Comparison of ENCODE assay signal across 10 cellular contexts in the genomic region with DNA sequence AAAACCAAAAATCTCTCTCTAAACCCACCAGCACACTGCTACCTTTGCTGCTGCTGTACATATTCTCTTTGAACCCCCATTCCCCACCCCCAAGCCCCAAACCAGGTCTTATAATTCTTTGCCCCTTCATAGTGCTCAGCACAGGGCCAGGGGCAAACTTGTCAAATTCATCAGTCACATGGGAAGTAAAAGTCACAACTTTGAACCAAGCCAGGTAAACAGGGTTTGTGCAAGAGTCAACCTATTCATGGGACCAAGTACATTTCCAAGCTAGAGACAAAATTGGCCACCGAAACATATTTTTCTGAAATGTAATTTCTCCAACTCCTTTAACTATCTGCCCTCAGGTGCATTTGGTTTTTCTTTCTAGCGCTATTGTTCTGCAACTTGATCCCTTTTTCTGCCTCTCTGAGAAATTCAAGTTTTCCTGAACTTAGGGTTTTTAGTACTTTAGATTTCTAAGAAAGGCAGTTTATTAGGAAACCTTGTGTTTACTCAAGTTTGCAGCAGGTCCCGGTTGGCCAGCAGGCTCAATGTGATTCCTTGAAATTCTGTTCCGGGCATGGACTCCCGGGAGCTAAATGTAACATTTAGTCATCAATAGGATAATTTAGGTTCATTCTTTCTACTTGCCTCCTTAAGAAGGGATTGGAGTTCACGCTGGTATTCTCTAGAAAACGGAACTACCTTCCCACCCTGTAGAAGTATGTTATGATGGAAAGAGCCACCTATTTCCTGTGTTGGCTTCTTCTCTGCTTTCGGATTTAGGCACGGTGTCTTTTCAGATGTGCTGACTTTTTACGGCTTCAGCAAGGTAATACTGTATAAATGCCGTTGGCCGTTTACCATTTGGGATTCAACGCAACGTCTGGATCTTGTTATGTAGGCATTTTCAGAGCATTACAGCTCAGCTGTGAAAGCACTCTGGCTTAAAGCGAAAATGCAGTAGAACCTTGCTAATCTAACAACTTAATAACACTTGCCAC.
DNase-seq lines count a peak whose midpoint lies in the region; ATAC-seq and TF ChIP-seq lines count a peak whose summit lies in the region.
"Had no signal": no experiment of that assay in that cellular context is flagged by ENCODE, and none has a peak within 500 bp of the region (broad histone marks: within the 10 kb centered on the region; RNA-seq: fewer than 3 reads in every experiment).

No MANE protein-coding gene starts in this region.

- TF ChIP-seq CTCF in lower leg skin (IDR thresholded peaks at IDR 0.05): no peak

- no peak for DNase-seq in stimulated activated naive CD8-positive, alpha-beta T cell treated with anti-CD3 and anti-CD28 coated beads, Interleukin-15, Interleukin-2, amounts not matched to agents 100 U/mL and 50 U/mL, for 24 hours
- DNase-seq in activated naive CD8-positive, alpha-beta T cell treated with anti-CD3 and anti-CD28 coated beads, Interleukin-2, amount 50 U/mL, for 24 hours: no peak
- DNase-seq in medulla oblongata (ENCODE audit: extremely low spot score) (peak; percentile 9), hypothalamus (lab: John Stamatoyannopoulos, UW) (no peak), DMS 273 (lab: John Stamatoyannopoulos, UW; ENCODE audit: unreplicated experiment) (no peak), lower leg skin (ENCODE audit: low spot score in 2 of 2) (no peak), NCI-H1694 treated with DMSO at 0.1 percent for 48 hours (lab: John Stamatoyannopoulos, UW) (no peak)
- DNase-seq: NCI-H187, T1000 had no signal

- H3K4me3 Mint-ChIP-seq in stimulated activated naive CD8-positive, alpha-beta T cell treated with anti-CD3 and anti-CD28 coated beads, Interleukin-15, Interleukin-2, amounts not matched to agents 100 ng/mL and 50 ng/mL, for 24 hours: peak overlapping the region; percentile 84
- peak overlapping the region; percentile 76 for H3K4me3 Mint-ChIP-seq in activated naive CD8-positive, alpha-beta T cell treated with anti-CD3 and anti-CD28 coated beads, Interleukin-2, amount 50 U/mL, for 24 hours

- H3K36me3 Mint-ChIP-seq in stimulated activated naive CD8-positive, alpha-beta T cell treated with anti-CD3 and anti-CD28 coated beads, Interleukin-15, Interleukin-2, amounts not matched to agents 100 ng/mL and 50 ng/mL, for 24 hours (ENCODE audit: low read depth): no peaks in the 10 kb centered on the region
- peaks cover 5% of the 10 kb centered on the region for H3K36me3 Mint-ChIP-seq in activated naive CD8-positive, alpha-beta T cell treated with anti-CD3 and anti-CD28 coated beads, Interleukin-2, amount 50 U/mL, for 24 hours (ENCODE audit: low read depth)

- H3K27ac Mint-ChIP-seq in stimulated activated naive CD8-positive, alpha-beta T cell treated with anti-CD3 and anti-CD28 coated beads, Interleukin-15, Interleukin-2, amounts not matched to agents 100 ng/mL and 50 ng/mL, for 24 hours: peak overlapping the region; percentile 97
- peak overlapping the region; percentile 87 for H3K27ac Mint-ChIP-seq in activated naive CD8-positive, alpha-beta T cell treated with anti-CD3 and anti-CD28 coated beads, Interleukin-2, amount 50 U/mL, for 24 hours

- intact Hi-C loops in lower leg skin (cut with DNase I; ENCODE audit: low total_unique reads): no loop called here

- no peak overlapping the region for H3K4me3 ChIP-seq in lower leg skin (ENCODE audit: low read depth, poor library complexity, severe bottlenecking)

- no peak for TF ChIP-seq POLR2A in lower leg skin (IDR thresholded peaks at IDR 0.05)

- no peak for ATAC-seq in stimulated activated naive CD8-positive, alpha-beta T cell treated with anti-CD3 and anti-CD28 coated beads, Interleukin-15, Interleukin-2, amounts not matched to agents 100 U/mL and 50 U/mL, for 24 hours
- peak; percentile 29 for ATAC-seq in activated naive CD8-positive, alpha-beta T cell treated with anti-CD3 and anti-CD28 coated beads, Interleukin-2, amount 50 U/mL, for 24 hours

- 27 to 35% methylated on average over 15 of the region's 15 CpGs for WGBS in lower leg skin, 2 donors

- peaks cover 81% of the 10 kb centered on the region for H3K4me1 Mint-ChIP-seq in stimulated activated naive CD8-positive, alpha-beta T cell treated with anti-CD3 and anti-CD28 coated beads, Interleukin-15, Interleukin-2, amounts not matched to agents 100 ng/mL and 50 ng/mL, for 24 hours (ENCODE audit: low read depth)
- peaks cover 83% of the 10 kb centered on the region for H3K4me1 Mint-ChIP-seq in activated naive CD8-positive, alpha-beta T cell treated with anti-CD3 and anti-CD28 coated beads, Interleukin-2, amount 50 U/mL, for 24 hours

- no peaks in the 10 kb centered on the region for H3K27me3 Mint-ChIP-seq in stimulated activated naive CD8-positive, alpha-beta T cell treated with anti-CD3 and anti-CD28 coated beads, Interleukin-15, Interleukin-2, amounts not matched to agents 100 ng/mL and 50 ng/mL, for 24 hours
- no peaks in the 10 kb centered on the region for H3K27me3 Mint-ChIP-seq in activated naive CD8-positive, alpha-beta T cell treated with anti-CD3 and anti-CD28 coated beads, Interleukin-2, amount 50 U/mL, for 24 hours

- H3K9me3 Mint-ChIP-seq in stimulated activated naive CD8-positive, alpha-beta T cell treated with anti-CD3 and anti-CD28 coated beads, Interleukin-15, Interleukin-2, amounts not matched to agents 100 ng/mL and 50 ng/mL, for 24 hours: peaks cover 6% of the 10 kb centered on the region
- H3K9me3 Mint-ChIP-seq in activated naive CD8-positive, alpha-beta T cell treated with anti-CD3 and anti-CD28 coated beads, Interleukin-2, amount 50 U/mL, for 24 hours: peaks cover 11% of the 10 kb centered on the region
